ENCODE assay signal across 16 cellular contexts in genomic region chr1:76950306-76950705, GRCh38.
DNase-seq lines count a peak whose midpoint lies in the region; ATAC-seq, FAIRE-seq and TF ChIP-seq lines count a peak whose summit lies in the region.
"Had no signal": no experiment of that assay in that cellular context is flagged by ENCODE, and none has a peak within 500 bp of the region (broad histone marks: within the 10 kb centered on the region; RNA-seq: fewer than 3 reads in every experiment).

No MANE protein-coding gene starts in this region.

- H2AK9ac ChIP-seq in IMR-90 (replicated peaks; ENCODE audit: low read depth, low read length, poor library complexity) = no peak overlapping the region

- POLR2A ChIA-PET in IMR-90 (lab: Charles Lee; ENCODE audit: unreplicated experiment) = no interaction called here

- H3K9me1 ChIP-seq in IMR-90 (ENCODE audit: insufficient read depth, low read length) = peaks cover 4% of the 10 kb centered on the region

- dilution Hi-C loops in IMR-90 (cut with HindIII; ENCODE audit: low sequenced_read_pairs, unreplicated experiment) = no loop called here

- H3K18ac ChIP-seq in IMR-90 (ENCODE audit: low read depth, low read length) = no peak overlapping the region; the same call in 1 of the 2 replicates

- H2BK15ac ChIP-seq in IMR-90 (ENCODE audit: low read depth, low read length) = no peak overlapping the region

- intact Hi-C loops in IMR-90 (cut with micrococcal nuclease) = no loop called here

- no peaks in the 10 kb centered on the region for H3K79me1 ChIP-seq in IMR-90 (ENCODE audit: low read depth in 1 of 2, low read length in 2 of 2)

- H3K36me3 ChIP-seq in IMR-90 (ENCODE audit: control insufficient read depth, insufficient read depth, low read length) = no peaks in the 10 kb centered on the region
- H3K36me3 ChIP-seq in kidney epithelial cell (ENCODE audit: control insufficient read depth, insufficient read depth, low read length) = no peaks in the 10 kb centered on the region

- no peak for FAIRE-seq in GM19239 (lab: Jason Lieb, UNC)
- FAIRE-seq: A549, H1 had no signal

- H2AFZ ChIP-seq in IMR-90 (replicated peaks; ENCODE audit: low read length, poor library complexity) = no peak overlapping the region

- no peak overlapping the region for H3K23ac ChIP-seq in IMR-90 (ENCODE audit: low read depth, low read length)

- no peaks in the 10 kb centered on the region for H3K27me3 ChIP-seq in IMR-90 (ENCODE audit: control insufficient read depth, insufficient read depth, low read length)
- H3K27me3 ChIP-seq in kidney epithelial cell (ENCODE audit: control insufficient read depth, insufficient read depth, low read length) = no peaks in the 10 kb centered on the region

- H2BK5ac ChIP-seq in IMR-90 (ENCODE audit: low read depth, low read length, poor library complexity, severe bottlenecking) = no peak overlapping the region

- H4K8ac ChIP-seq in IMR-90 (ENCODE audit: low read depth in 2 of 2, low read length in 2 of 2) = no peak overlapping the region

- WGBS in IMR-90 (ENCODE audit: extremely low coverage in 2 of 2, insufficient read length in 1 of 2), 2 experiments = 60% methylated on average over 1 of the region's 2 CpGs; no CpG with 5 or more reads in 1 of the 2 experiments

- H3K56ac ChIP-seq in IMR-90 (ENCODE audit: extremely low read depth, insufficient read depth, low read length) = no peak overlapping the region

- no peak overlapping the region for H2BK20ac ChIP-seq in IMR-90 (ENCODE audit: low read depth, low read length)

- no peak for TF ChIP-seq RAD21 in IMR-90 (IDR thresholded peaks at IDR 0.05; ENCODE audit: low read length)

- H2BK120ac ChIP-seq in IMR-90 (ENCODE audit: low read depth, low read length) = no peak overlapping the region

- no peak overlapping the region for H2AK5ac ChIP-seq in IMR-90 (ENCODE audit: low read depth, low read length)

- H3K4me3 ChIP-seq in AG10803 (ENCODE audit: low read length) = no peak overlapping the region
- H3K4me3 ChIP-seq in IMR-90 (ENCODE audit: insufficient read depth, low read depth, low read length) = no peak overlapping the region
- no peak overlapping the region for H3K4me3 ChIP-seq in kidney epithelial cell (ENCODE audit: low read depth, low read length)
- H3K4me3 ChIP-seq: A549 had no signal

- H3K14ac ChIP-seq in IMR-90 (replicated peaks; ENCODE audit: low read depth, low read length) = no peak overlapping the region

- in situ Hi-C loops in IMR-90 (cut with MboI; ENCODE audit: low sequenced_read_pairs) = no loop called here

- H4K20me1 ChIP-seq in IMR-90 (ENCODE audit: insufficient read depth, low read length) = no peaks in the 10 kb centered on the region

- BruUV-seq in IMR-90 (replicated peaks; lab: Mats Ljungman, UMichigan) = no TSS peak

- H3K4ac ChIP-seq in IMR-90 (ENCODE audit: low read depth, low read length) = no peak overlapping the region

- no peak overlapping the region for H3K9ac ChIP-seq in IMR-90 (ENCODE audit: low read depth, low read length)
- H3K9ac ChIP-seq: KMS-11 had no signal

- ATAC-seq in IMR-90 (ENCODE audit: low read depth) (peak; percentile 42), GM18873 (IDR thresholded peaks at IDR 0.05; ENCODE audit: low FRiP score, unreplicated experiment) (no peak)
- ATAC-seq: A549 had no signal

- no peak for TF ChIP-seq POLR2A in IMR-90 (IDR thresholded peaks at IDR 0.05; ENCODE audit: low read depth, low read length)

- CTCF ChIA-PET in IMR-90 (lab: Yijun Ruan, JAX) = no interaction called here

- H3K9me3 ChIP-seq in IMR-90 (ENCODE audit: control insufficient read depth, insufficient read depth, low read length) = no peaks in the 10 kb centered on the region
- H3K9me3 ChIP-seq: A549 had no signal

- peaks cover 4% of the 10 kb centered on the region; the same call in 1 of the 2 replicates for H3K4me1 ChIP-seq in IMR-90 (ENCODE audit: control insufficient read depth, insufficient read depth, low read length)
- H3K4me1 ChIP-seq: A549 had no signal

- H4K5ac ChIP-seq in IMR-90 (ENCODE audit: low read depth, low read length) = no peak overlapping the region

- DNase-seq in AG10803 (ENCODE audit: low read depth) (peak; percentile 49), IMR-90 (no peak), amniotic epithelial cell (ENCODE audit: low read depth) (peak; percentile 30), kidney epithelial cell (ENCODE audit: low read depth) (peak; percentile 26), cerebellar cortex (ENCODE audit: low spot score) (no peak), substantia nigra (lab: John Stamatoyannopoulos, UW) (no peak), GM19239 (ENCODE audit: insufficient read length, low spot score) (no peak)
- DNase-seq: CD4-positive, CD25-positive, alpha-beta regulatory T cell; DMS79; GF-D8; NCI-H2029 treated with DMSO at 0.1 percent for 48 hours; NCI-H524 treated with DMSO at 0.1 percent for 48 hours had no signal

- no peak overlapping the region for H3K4me2 ChIP-seq in IMR-90 (ENCODE audit: low read depth, low read length)
- H3K4me2 ChIP-seq: A549, KMS-11 had no signal

- no peak overlapping the region for H3K27ac ChIP-seq in IMR-90 (ENCODE audit: insufficient read depth, low read length)
- no peak overlapping the region for H3K27ac ChIP-seq in substantia nigra (ENCODE audit: low read depth, low read length, poor library complexity, severe bottlenecking)
- H3K27ac ChIP-seq: A549, KMS-11 had no signal

- no peak overlapping the region; the same call in 1 of the 2 replicates for H4K91ac ChIP-seq in IMR-90 (ENCODE audit: insufficient read depth, low read depth, low read length)

- TF ChIP-seq CTCF in AG10803 (conservative IDR thresholded peaks at IDR 0.05; ENCODE audit: low read length) (no peak), IMR-90 (conservative IDR thresholded peaks at IDR 0.05; ENCODE audit: low read depth, low read length) (no peak), kidney epithelial cell (IDR thresholded peaks at IDR 0.05; ENCODE audit: insufficient read depth, low read length, poor library complexity, severe bottlenecking) (no peak)

TF ChIP-seq in IMR-90, 13 proteins besides CTCF, POLR2A, EP300 and RAD21:
- no peak for TF ChIP-seq CEBPB (IDR thresholded peaks at IDR 0.05; ENCODE audit: low read depth, low read length)
- TF ChIP-seq USF2 (IDR thresholded peaks at IDR 0.05; ENCODE audit: low read depth, low read length) = no peak
- no peak for TF ChIP-seq MAZ (IDR thresholded peaks at IDR 0.05; ENCODE audit: borderline replicate concordance, low read depth, low read length)
- TF ChIP-seq NFE2L2 (IDR thresholded peaks at IDR 0.05; ENCODE audit: low read depth, low read length) = no peak
- no peak for TF ChIP-seq MXI1 (IDR thresholded peaks at IDR 0.05; ENCODE audit: borderline replicate concordance, low read depth, low read length)
- TF ChIP-seq MAFK (IDR thresholded peaks at IDR 0.05; ENCODE audit: low read depth, low read length) = no peak
- TF ChIP-seq FOS (IDR thresholded peaks at IDR 0.05; ENCODE audit: low read depth, low read length) = no peak

Comparison
In these comparisons a context has a peak if more than half of its experiments do, and no peak if none do; other contexts are left out.
1. DNase-seq: peak in AG10803 (single experiment), amniotic epithelial cell (single experiment) and kidney epithelial cell (single experiment); none in IMR-90 (single experiment), cerebellar cortex (single experiment), substantia nigra (0 of 49) and GM19239 (single experiment).